ENCODE assay signal across 17 cellular contexts in the genomic region with DNA sequence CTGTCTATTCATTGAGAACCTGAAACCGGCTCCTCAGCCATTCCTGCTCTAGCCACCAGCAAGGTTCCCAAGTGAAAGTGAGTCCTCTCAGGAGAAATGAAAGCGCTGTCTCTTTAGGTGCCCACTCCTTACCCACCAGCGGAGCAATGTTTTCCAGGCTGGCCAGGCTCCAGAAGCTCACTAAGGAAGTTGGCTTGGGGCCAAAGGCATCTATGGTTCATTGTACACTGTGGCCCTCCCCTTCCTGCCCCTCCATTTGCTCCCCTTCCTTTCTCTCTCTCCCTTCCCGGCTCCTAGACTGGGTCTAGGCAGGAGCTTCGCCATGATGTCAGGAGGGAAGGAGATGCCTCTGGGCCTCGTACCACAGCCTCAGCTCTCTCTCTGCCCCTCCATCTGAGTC. TPM values are rescaled to one million over a fixed set of nuclear protein-coding genes. Genes with fewer than 3 reads are reported as not detected.
A peak's percentile ranks its signal among the peaks of the same experiment; 100 is the strongest.
DNase-seq lines count a peak whose midpoint lies in the region; ATAC-seq, FAIRE-seq and TF ChIP-seq lines count a peak whose summit lies in the region.
"Had no signal": no experiment of that assay in that cellular context is flagged by ENCODE, and none has a peak within 500 bp of the region (broad histone marks: within the 10 kb centered on the region; RNA-seq: fewer than 3 reads in every experiment).

No MANE protein-coding gene starts in this region.

- H3K4me2 ChIP-seq in K562 (ENCODE audit: insufficient read depth, low read length) (no peak overlapping the region), osteoblast (ENCODE audit: insufficient read depth, low read length) (no peak overlapping the region)

- H3K27me3 ChIP-seq in BE2C (no peaks in the 10 kb centered on the region), K562 (ENCODE audit: control insufficient read depth in 2 of 2, insufficient read depth in 2 of 2, low read length in 2 of 2) (no peaks in the 10 kb centered on the region), osteoblast (ENCODE audit: insufficient read depth, low read length) (no peaks in the 10 kb centered on the region)

- intact Hi-C loops in K562 (cut with micrococcal nuclease), result no loop called here
- intact Hi-C loops in left colon (cut with DNase I, micrococcal nuclease), result no loop called here

- ATAC-seq in K562, result no peak
- peak; percentile 78 for ATAC-seq in left colon
- ATAC-seq in HG03460 (IDR thresholded peaks at IDR 0.05; ENCODE audit: unreplicated experiment), result no peak
- no peak for ATAC-seq in GM19467 (IDR thresholded peaks at IDR 0.05; ENCODE audit: unreplicated experiment)
- no peak for ATAC-seq in HG03095 (IDR thresholded peaks at IDR 0.05; ENCODE audit: unreplicated experiment)
- ATAC-seq: stimulated activated effector memory CD8-positive, alpha-beta T cell treated with anti-CD3 and anti-CD28 coated beads, Interleukin-12 subunit alpha, Interleukin-12 subunit beta, amount 100 ng/mL, for 72 hours had no signal

- in situ Hi-C loops in K562 (cut with MboI), result no loop called here

- CTCF ChIA-PET in K562 (lab: Yijun Ruan, JAX; ENCODE audit: low intra/inter-chr PET ratio), result no interaction called here

- no peaks in the 10 kb centered on the region; the same call in 1 of the 2 replicates for H4K20me1 ChIP-seq in K562 (replicated peaks; ENCODE audit: control insufficient read depth, insufficient read depth, low read length)
- H4K20me1 ChIP-seq in osteoblast (ENCODE audit: insufficient read depth, low read length), result no peaks in the 10 kb centered on the region

- H3K4me1 ChIP-seq in BE2C (peaks cover 7% of the 10 kb centered on the region), K562 (replicated peaks in 1 of 2; ENCODE audit: control insufficient read depth in 2 of 2, insufficient read depth in 2 of 2, low read length in 2 of 2) (no peaks in the 10 kb centered on the region), osteoblast (ENCODE audit: insufficient read depth, low read length) (no peaks in the 10 kb centered on the region)

- H3K79me2 ChIP-seq in K562 (ENCODE audit: control insufficient read depth, insufficient read depth, low read length) (no peaks in the 10 kb centered on the region), osteoblast (ENCODE audit: insufficient read depth, low read length) (no peaks in the 10 kb centered on the region)

- H3K36me3 ChIP-seq in BE2C (no peaks in the 10 kb centered on the region), K562 (ENCODE audit: control insufficient read depth, insufficient read depth, low read length) (no peaks in the 10 kb centered on the region), osteoblast (ENCODE audit: insufficient read depth, low read length) (no peaks in the 10 kb centered on the region)

- 0% methylated on average over 6 of the region's 6 CpGs for WGBS in K562 (ENCODE audit: insufficient coverage, low coverage, missing lambda C conversion rate)

- TF ChIP-seq CTCF in BE2C (IDR thresholded peaks at IDR 0.05; ENCODE audit: low read depth, low read length) (no peak), K562 (IDR thresholded peaks at IDR 0.05 in 2 of 3, conservative IDR thresholded peaks at IDR 0.05 in 1 of 3; ENCODE audit: insufficient read depth in 2 of 3, low read depth in 1 of 3, low read length in 3 of 3) (no peak), osteoblast (IDR thresholded peaks at IDR 0.05; ENCODE audit: extremely low read depth, low read depth, low read length) (no peak)

- no peak overlapping the region for H3K9ac ChIP-seq in K562 (ENCODE audit: insufficient read depth in 1 of 2, low read depth in 2 of 2, low read length in 2 of 2)

- H3K4me3 ChIP-seq in BE2C (ENCODE audit: low read depth, low read length), result no peak overlapping the region
- H3K4me3 ChIP-seq in K562, result no peak overlapping the region
- H3K4me3 ChIP-seq in osteoblast (ENCODE audit: insufficient read depth, low read length), result no peak overlapping the region
- H3K4me3 ChIP-seq: SK-N-MC had no signal

- no peak for TF ChIP-seq RAD21 in Ishikawa (IDR thresholded peaks at IDR 0.05; ENCODE audit: low read depth)
- no peak for TF ChIP-seq RAD21 in K562 (CRISPR knock-in tag; conservative IDR thresholded peaks at IDR 0.05 in 1 of 2, IDR thresholded peaks at IDR 0.05 in 1 of 2)

- H3K9me1 ChIP-seq in K562 (ENCODE audit: control insufficient read depth, insufficient read depth, low read length), result peaks cover 3% of the 10 kb centered on the region

- peak; percentile 59 for DNase-seq in BE2C
- DNase-seq in K562 (ENCODE audit: extremely low read depth in 1 of 4, low spot score in 3 of 4), result no peak
- peak; percentile 66 to 68 for DNase-seq in left colon
- DNase-seq in osteoblast (ENCODE audit: insufficient read length, low spot score, missing footprints), result no peak
- DNase-seq: activated T-cell treated with anti-CD3 and anti-CD28 coated beads, Interleukin-2, amount 50 U/mL, for 48 hours; amniotic stem cell; erythroblast; NCI-H1105; NCI-H345 had no signal

- H3K27ac ChIP-seq in K562 (ENCODE audit: extremely low read depth, low read depth, low read length) (no peak overlapping the region), osteoblast (ENCODE audit: low read depth, low read length) (no peak overlapping the region)
- H3K27ac ChIP-seq: SK-N-MC had no signal

- TF ChIP-seq EP300 in Ishikawa (IDR thresholded peaks at IDR 0.05; ENCODE audit: borderline replicate concordance), result no peak
- no peak for TF ChIP-seq EP300 in K562 (IDR thresholded peaks at IDR 0.05; ENCODE audit: low read length)

- TF ChIP-seq POLR2A in K562 (conservative IDR thresholded peaks at IDR 0.05), result no peak

- no peak overlapping the region for H2AFZ ChIP-seq in K562 (ENCODE audit: low read depth, low read length)
- no peak overlapping the region for H2AFZ ChIP-seq in osteoblast (ENCODE audit: low read length)

- POLR2A ChIA-PET in K562 (lab: Yijun Ruan, JAX), result interaction anchor here (0.9 kb wide), 1 partner anchor 13 kb away, joined by 3 read pairs; no protein-coding TSS in a partner anchor

- no TSS peak for BruUV-seq in K562 (replicated peaks; lab: Mats Ljungman, UMichigan)

- H3K9me3 ChIP-seq in BE2C, result no peaks in the 10 kb centered on the region
- H3K9me3 ChIP-seq in K562 (replicated peaks; ENCODE audit: control insufficient read depth, insufficient read depth, low read depth, low read length), result no peaks in the 10 kb centered on the region
- no peaks in the 10 kb centered on the region for H3K9me3 ChIP-seq in osteoblast (ENCODE audit: low read depth, low read length)

- no peak for FAIRE-seq in K562 (lab: Jason Lieb, UNC)

TF ChIP-seq in Ishikawa, 13 proteins besides CTCF, POLR2A, EP300 and RAD21:
- TF ChIP-seq NFIC (IDR thresholded peaks at IDR 0.05), result peak; percentile 80
- TF ChIP-seq FOXM1 (IDR thresholded peaks at IDR 0.05; ENCODE audit: borderline replicate concordance, low read depth), result no peak

TF ChIP-seq in K562, 482 proteins besides CTCF, POLR2A, EP300 and RAD21:
- TF ChIP-seq, protein P1, sequence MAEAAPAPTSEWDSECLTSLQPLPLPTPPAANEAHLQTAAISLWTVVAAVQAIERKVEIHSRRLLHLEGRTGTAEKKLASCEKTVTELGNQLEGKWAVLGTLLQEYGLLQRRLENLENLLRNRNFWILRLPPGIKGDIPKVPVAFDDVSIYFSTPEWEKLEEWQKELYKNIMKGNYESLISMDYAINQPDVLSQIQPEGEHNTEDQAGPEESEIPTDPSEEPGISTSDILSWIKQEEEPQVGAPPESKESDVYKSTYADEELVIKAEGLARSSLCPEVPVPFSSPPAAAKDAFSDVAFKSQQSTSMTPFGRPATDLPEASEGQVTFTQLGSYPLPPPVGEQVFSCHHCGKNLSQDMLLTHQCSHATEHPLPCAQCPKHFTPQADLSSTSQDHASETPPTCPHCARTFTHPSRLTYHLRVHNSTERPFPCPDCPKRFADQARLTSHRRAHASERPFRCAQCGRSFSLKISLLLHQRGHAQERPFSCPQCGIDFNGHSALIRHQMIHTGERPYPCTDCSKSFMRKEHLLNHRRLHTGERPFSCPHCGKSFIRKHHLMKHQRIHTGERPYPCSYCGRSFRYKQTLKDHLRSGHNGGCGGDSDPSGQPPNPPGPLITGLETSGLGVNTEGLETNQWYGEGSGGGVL (CRISPR knock-in tag; IDR thresholded peaks at IDR 0.05), result no peak
- TF ChIP-seq NFIC (IDR thresholded peaks at IDR 0.05) (peak; percentile 34; the same call in 1 of the 2 replicates), PTTG1 (tag; IDR thresholded peaks at IDR 0.05; ENCODE audit: low read depth) (no peak)
TF ChIP-seq in K562: peak in this region for 1.

RNA-seq across cellular contexts. Expression of a gene that starts 1.1 kb away (rescaled TPM):
- polyA plus RNA-seq in BE2C (2012; ENCODE audit: insufficient read depth, insufficient read length, low read depth), result not detected
- total RNA-seq in K562 (2011; cell fraction: chromatin; rRNA removed; ENCODE audit: low replicate concordance), result not detected in 2 replicates
- not detected in 2 replicates for total RNA-seq in K562 (2011; cell fraction: nucleolus; rRNA removed)
- total RNA-seq in K562 (2011; cell fraction: nucleoplasm; rRNA removed), result not detected in 2 replicates
- total RNA-seq in K562 (2014; rRNA removed), result not detected in 2 replicates
- total RNA-seq in K562 (2014; rRNA removed; fragmentation: Illumina TruSeq; extraction: Trizol), result not detected in 2 replicates
- total RNA-seq in K562 (2015; rRNA removed; fragmentation: Illumina TruSeq; extraction: Trizol), result not detected in 2 replicates
- 0.13 TPM in 1 of 2 replicates, not detected in the other for total RNA-seq in K562 (2021)
- not detected in 2 replicates for polyA plus RNA-seq in K562 (2011; rRNA removed)
- not detected in 2 replicates for polyA plus RNA-seq in K562 (2011; cell fraction: cytosol; rRNA removed)
- polyA plus RNA-seq in K562 (2011; cell fraction: nucleus; rRNA removed), result not detected in 2 replicates
- not detected in 2 replicates for polyA plus RNA-seq in K562 (2012)
- polyA plus RNA-seq in K562 (2014; fragmentation: Illumina TruSeq; extraction: Trizol), result not detected in 2 replicates
- not detected for polyA plus RNA-seq in K562 (2014; fragmentation: Nextera tagmentation; extraction: Ambion mirVana)
- not detected in 2 replicates for polyA plus RNA-seq in K562 (2014; rRNA removed)
- not detected in 2 replicates for polyA minus RNA-seq in K562 (2011; rRNA and poly(A)+ RNA removed)
- not detected in 2 replicates for polyA minus RNA-seq in K562 (2011; cell fraction: cytosol; rRNA and poly(A)+ RNA removed)
- not detected in 2 replicates for polyA minus RNA-seq in K562 (2011; cell fraction: nucleus; rRNA and poly(A)+ RNA removed)
- under 1 TPM in 1 of 2 donors, not detected in 1; 0.27 TPM for total RNA-seq in left colon
- under 0.01 TPM in 2 replicates for total RNA-seq in osteoblast
- total RNA-seq: OCI-LY7 had no signal
- polyA plus RNA-seq: AG04450 had no signal

Comparison
In these comparisons a context has a peak if more than half of its experiments do, and no peak if none do; other contexts are left out.
1. DNase-seq: peak in BE2C (single experiment) and left colon (2 of 2); none in K562 (0 of 4) and osteoblast (single experiment).